Comparison of ENCODE assay signal across 18 cellular contexts in the genomic region with DNA sequence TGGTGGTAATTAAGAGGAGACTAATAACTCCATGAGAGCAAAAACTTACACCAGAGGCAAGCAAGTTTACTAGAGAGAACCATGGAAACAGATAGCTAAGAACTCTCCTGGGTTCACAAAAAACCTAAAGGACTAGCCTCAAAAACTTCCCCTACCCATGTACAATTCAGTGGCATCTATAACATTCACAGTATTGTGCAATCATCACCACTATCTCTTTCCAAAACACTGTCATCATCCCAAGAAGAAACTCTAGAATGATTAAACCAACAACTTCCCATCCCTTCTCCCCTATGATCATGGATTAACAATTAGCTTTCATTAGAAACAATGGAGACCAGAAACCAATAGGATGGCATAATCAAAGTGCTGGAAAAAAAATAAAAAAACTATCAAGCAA.
"Had no signal": no experiment of that assay in that cellular context is flagged by ENCODE, and none has a peak within 500 bp of the region (broad histone marks: within the 10 kb centered on the region; RNA-seq: fewer than 3 reads in every experiment).

No MANE protein-coding gene starts in this region.

- FAIRE-seq: small intestine, urothelium cell line had no signal

- H3K27me3 ChIP-seq: esophagus muscularis mucosa, heart left ventricle, neutrophil, sigmoid colon, suprapubic skin, thyroid gland had no signal

- H3K9me3 ChIP-seq: esophagus muscularis mucosa, heart left ventricle, neutrophil, psoas muscle, sigmoid colon, suprapubic skin, thyroid gland had no signal

- H3K27ac ChIP-seq: epithelial cell of prostate, esophagus muscularis mucosa, heart left ventricle, neutrophil, psoas muscle, sigmoid colon, suprapubic skin, thyroid gland had no signal

- H3K4me1 ChIP-seq: heart left ventricle, psoas muscle, suprapubic skin, thyroid gland had no signal

- ATAC-seq: heart left ventricle; left colon; naive thymus-derived CD8-positive, alpha-beta T cell; psoas muscle had no signal

- DNase-seq: effector memory CD4-positive, alpha-beta T cell; foreskin melanocyte; heart left ventricle; hippocampal formation; left colon; mesendoderm; naive thymus-derived CD8-positive, alpha-beta T cell; psoas muscle; sigmoid colon; small intestine; stimulated activated CD4-positive, alpha-beta T cell treated with anti-CD3 and anti-CD28 coated beads, Interleukin-12 subunit alpha, Interleukin-12 subunit beta, amount 100 ng/mL, for 4 hours; stimulated activated naive CD4-positive, alpha-beta T cell treated with Interleukin-2 at 50 U/mL for 16 hours; thyroid gland had no signal

- H3K36me3 ChIP-seq: esophagus muscularis mucosa, heart left ventricle, neutrophil, sigmoid colon, suprapubic skin, thyroid gland had no signal

- H3K4me3 ChIP-seq: esophagus muscularis mucosa, heart left ventricle, psoas muscle, sigmoid colon, suprapubic skin, thyroid gland had no signal
